11 cellular contexts compared by ENCODE assay signal in genomic region chr16:88763502-88764053, GRCh38. TPM values are rescaled to one million over a fixed set of nuclear protein-coding genes. Genes with fewer than 3 reads are reported as not detected.
DNase-seq lines count a peak whose midpoint lies in the region; FAIRE-seq and TF ChIP-seq lines count a peak whose summit lies in the region.
"Had no signal": no experiment of that assay in that cellular context is flagged by ENCODE, and none has a peak within 500 bp of the region (broad histone marks: within the 10 kb centered on the region; RNA-seq: fewer than 3 reads in every experiment).

No MANE protein-coding gene starts in this region.

- H3K79me2 ChIP-seq in PC-9 (ENCODE audit: low read depth), result peaks cover 87% of the 10 kb centered on the region

- H3K14ac ChIP-seq in neuronal stem cell (ENCODE audit: low read length), result peak overlapping the region; percentile 27

- H3K36me3 ChIP-seq in PC-9 (ENCODE audit: low read depth), result no peaks in the 10 kb centered on the region
- no peaks in the 10 kb centered on the region for H3K36me3 ChIP-seq in iPS-18a (ENCODE audit: control insufficient read depth, low read depth, low read length)
- no peaks in the 10 kb centered on the region for H3K36me3 ChIP-seq in neuronal stem cell (replicated peaks in 1 of 2; ENCODE audit: control insufficient read depth in 2 of 2, insufficient read depth in 2 of 2, low read length in 2 of 2)

- H3K4ac ChIP-seq in neuronal stem cell (ENCODE audit: low read length), result peak overlapping the region; percentile 90

- peak overlapping the region; percentile 99 for H2BK120ac ChIP-seq in neuronal stem cell (ENCODE audit: low read depth, low read length)

- in situ Hi-C loops in Caki2 (cut with HindIII; ENCODE audit: low pct_unique_long_range_greater_than_20kb, low sequenced_read_pairs), result no loop called here

- no TSS peak for BruUV-seq in PC-9 (replicated peaks; lab: Mats Ljungman, UMichigan)

- WGBS in neuronal stem cell (ENCODE audit: extremely low coverage in 2 of 2, insufficient read length in 2 of 2, insufficient replicate concordance in 1 of 2), 2 donors, result no CpG with 5 or more reads among the region's 14 CpGs

- H2BK15ac ChIP-seq in neuronal stem cell (ENCODE audit: low read length), result peak overlapping the region; percentile 100

- H3F3A ChIP-seq in PC-9 (ENCODE audit: insufficient read depth, low read depth), result peaks cover 75% of the 10 kb centered on the region

- peak overlapping the region; percentile 83 for H3K4me2 ChIP-seq in PC-9
- peak overlapping the region; percentile 44 for H3K4me2 ChIP-seq in neuronal stem cell (ENCODE audit: insufficient read depth, low read length, poor library complexity, severe bottlenecking)

- H3K18ac ChIP-seq in neuronal stem cell (ENCODE audit: low read length), result peak overlapping the region; percentile 97

- H3K9ac ChIP-seq in iPS-18a (ENCODE audit: low read length) (no peak overlapping the region), neuronal stem cell (ENCODE audit: low read depth, low read length, poor library complexity) (peak overlapping the region; percentile 15)

- H3K9me3 ChIP-seq in PC-9 (ENCODE audit: insufficient read depth, low read depth), result no peaks in the 10 kb centered on the region
- no peaks in the 10 kb centered on the region for H3K9me3 ChIP-seq in iPS-18a (ENCODE audit: control insufficient read depth, low read depth, low read length)
- H3K9me3 ChIP-seq in neuronal stem cell (replicated peaks in 1 of 2; ENCODE audit: control insufficient read depth in 2 of 2, insufficient read depth in 1 of 2, low read depth in 1 of 2, low read length in 2 of 2), result no peaks in the 10 kb centered on the region

- no peaks in the 10 kb centered on the region for H3K79me1 ChIP-seq in neuronal stem cell (ENCODE audit: low read depth, low read length)

- H2BK5ac ChIP-seq in neuronal stem cell (ENCODE audit: low read length), result peak overlapping the region; percentile 93

- H3K27ac ChIP-seq in PC-9, result peak overlapping the region; percentile 63
- peak overlapping the region; percentile 27 for H3K27ac ChIP-seq in iPS-18a (ENCODE audit: low read length)
- H3K27ac ChIP-seq in neuronal stem cell (replicated peaks; ENCODE audit: low read length), result peak overlapping the region; percentile 7

- H3K23ac ChIP-seq in neuronal stem cell (ENCODE audit: low read depth, low read length, poor library complexity), result peak overlapping the region; percentile 67

- peaks cover 32% of the 10 kb centered on the region for H4K20me1 ChIP-seq in PC-9 (ENCODE audit: insufficient read depth)

- H4K8ac ChIP-seq in neuronal stem cell (ENCODE audit: low read depth, low read length), result peak overlapping the region; percentile 24

- H2AK5ac ChIP-seq in neuronal stem cell (ENCODE audit: low read depth, low read length), result peak overlapping the region; percentile 99

- H3K4me1 ChIP-seq in PC-9 (replicated peaks; ENCODE audit: insufficient read depth) (peaks cover 98% of the 10 kb centered on the region), iPS-18a (ENCODE audit: control insufficient read depth, low read depth, low read length) (peaks cover 22% of the 10 kb centered on the region), neuronal stem cell (ENCODE audit: control insufficient read depth in 2 of 2, insufficient read depth in 1 of 2, low read depth in 1 of 2, low read length in 2 of 2) (peaks cover 18 to 46% of the 10 kb centered on the region in 2 donors)

- TF ChIP-seq CTCF in PC-9 (conservative IDR thresholded peaks at IDR 0.05), result no peak; the same call in 1 of the 2 replicates

- CTCF ChIA-PET in PC-9 (lab: Charles Lee), result interaction anchor here (0.9 to 2.2 kb wide), 3 partner anchors 17 to 26 kb away, joined by 8 to 16 read pairs (median 8); no protein-coding TSS in a partner anchor

- H3K27me3 ChIP-seq in PC-9 (ENCODE audit: insufficient read depth, low read depth) (no peaks in the 10 kb centered on the region), iPS-18a (ENCODE audit: control insufficient read depth, insufficient read depth, low read length) (no peaks in the 10 kb centered on the region), neuronal stem cell (ENCODE audit: control insufficient read depth in 3 of 3, insufficient read depth in 3 of 3, low read depth in 1 of 3, low read length in 3 of 3) (no peaks in the 10 kb centered on the region)

- H4K91ac ChIP-seq in neuronal stem cell (ENCODE audit: low read depth, low read length, poor library complexity), result no peak overlapping the region

- H3K4me3 ChIP-seq in PC-9 (peak overlapping the region; percentile 49; the same call in 1 of the 2 replicates), iPS-18a (ENCODE audit: low read length) (no peak overlapping the region), neuronal stem cell (ENCODE audit: low read length in 2 of 2) (no peak overlapping the region)

- intact Hi-C loops in PC-9 (cut with micrococcal nuclease; ENCODE audit: unreplicated experiment), result loop anchor here (1.0 to 5.0 kb wide), 4 partner anchors 19 to 896 kb away; partner anchors contain the start of genes CDT1 and SLC7A5

- H2AFZ ChIP-seq in PC-9 (no peak overlapping the region), neuronal stem cell (ENCODE audit: low read length) (no peak overlapping the region)

- DNase-seq in Caki2 (ENCODE audit: low read depth), result peak; percentile 74
- DNase-seq in PC-9, result peak; percentile 95 to 96
- peak; percentile 80 for DNase-seq in neuronal stem cell (ENCODE audit: low spot score)
- DNase-seq in stimulated activated CD4-positive, alpha-beta T cell treated with anti-CD3 and anti-CD28 coated beads, Interleukin-15, amount 100 ng/mL, for 24 hours, result no peak
- no peak for DNase-seq in urothelium cell line (ENCODE audit: low spot score)
- no peak for DNase-seq in NCI-H510A treated with DMSO at 0.1 percent for 48 hours (lab: John Stamatoyannopoulos, UW)
- DNase-seq in stimulated activated CD4-positive, alpha-beta T cell treated with anti-CD3 and anti-CD28 coated beads, Interleukin-4, amount 100 ng/mL, for 4 hours, result no peak
- DNase-seq: cortex of kidney, NCI-H187 treated with DMSO at 0.1 percent for 48 hours, PC-3 had no signal

- no peaks in the 10 kb centered on the region for H3K9me2 ChIP-seq in PC-9 (ENCODE audit: insufficient read depth)

- POLR2A ChIA-PET in PC-9 (lab: Charles Lee; ENCODE audit: unreplicated experiment), result interaction anchor here (0.5 to 1.2 kb wide), 3 partner anchors 8 to 17 kb away, joined by 4 to 37 read pairs (median 6); no protein-coding TSS in a partner anchor

- H2BK12ac ChIP-seq in neuronal stem cell (ENCODE audit: low read length), result peak overlapping the region; percentile 95

- FAIRE-seq in urothelium cell line (lab: Jason Lieb, UNC), result no peak

RNA-seq across cellular contexts. Expression of gene PIEZO1, which starts 21.4 kb away (rescaled TPM):
- total RNA-seq in Caki2 (2014; rRNA removed; shearing (Covaris generic); ENCODE audit: low replicate concordance), result 81.1 and 82.0 TPM in 2 replicates
- total RNA-seq in PC-9 (2021), result 391 and 426 TPM in 2 replicates
- 8.0 TPM for polyA plus RNA-seq in neuronal stem cell (2013, experiment 1 of 2)
- 9.2 TPM for polyA plus RNA-seq in neuronal stem cell (2013, experiment 2 of 2)

RNA-seq across cellular contexts. Expression of gene CDT1, which starts 40.0 kb away (rescaled TPM):
- 23.1 and 24.6 TPM in 2 replicates for total RNA-seq in Caki2 (2014; rRNA removed; shearing (Covaris generic); ENCODE audit: low replicate concordance)
- 73.2 and 95.4 TPM in 2 replicates for total RNA-seq in PC-9 (2021)
- 40.6 TPM for polyA plus RNA-seq in neuronal stem cell (2013, experiment 1 of 2)
- 40.0 TPM for polyA plus RNA-seq in neuronal stem cell (2013, experiment 2 of 2)

RNA-seq across cellular contexts. Expression of gene APRT, which starts 48.1 kb away (rescaled TPM):
- total RNA-seq in Caki2 (2014; rRNA removed; shearing (Covaris generic); ENCODE audit: low replicate concordance), result 262 and 321 TPM in 2 replicates
- total RNA-seq in PC-9 (2021), result 213 and 226 TPM in 2 replicates
- polyA plus RNA-seq in neuronal stem cell (2013, experiment 1 of 2), result 146 TPM
- polyA plus RNA-seq in neuronal stem cell (2013, experiment 2 of 2), result 150 TPM

RNA-seq across cellular contexts. Expression of gene CTU2, which starts 57.3 kb away (rescaled TPM):
- 26.9 and 36.2 TPM in 2 replicates for total RNA-seq in Caki2 (2014; rRNA removed; shearing (Covaris generic); ENCODE audit: low replicate concordance)
- total RNA-seq in PC-9 (2021), result 20.0 and 38.0 TPM in 2 replicates
- polyA plus RNA-seq in neuronal stem cell (2013, experiment 1 of 2), result 25.8 TPM
- polyA plus RNA-seq in neuronal stem cell (2013, experiment 2 of 2), result 28.0 TPM

RNA-seq across cellular contexts. Expression of gene RNF166, which starts 57.4 kb away (rescaled TPM):
- 24.4 and 27.5 TPM in 2 replicates for total RNA-seq in Caki2 (2014; rRNA removed; shearing (Covaris generic); ENCODE audit: low replicate concordance)
- 25.6 and 29.4 TPM in 2 replicates for total RNA-seq in PC-9 (2021)
- polyA plus RNA-seq in neuronal stem cell (2013, experiment 1 of 2), result 20.4 TPM
- 19.1 TPM for polyA plus RNA-seq in neuronal stem cell (2013, experiment 2 of 2)

Comparison
In these comparisons a context has a peak if more than half of its experiments do, and no peak if none do; other contexts are left out.
1. DNase-seq: peak in Caki2 (single experiment), PC-9 (2 of 2) and neuronal stem cell (single experiment); none in stimulated activated CD4-positive, alpha-beta T cell treated with anti-CD3 and anti-CD28 coated beads, Interleukin-15, amount 100 ng/mL, for 24 hours (single experiment), urothelium cell line (single experiment), NCI-H510A treated with DMSO at 0.1 percent for 48 hours (single experiment) and stimulated activated CD4-positive, alpha-beta T cell treated with anti-CD3 and anti-CD28 coated beads, Interleukin-4, amount 100 ng/mL, for 4 hours (0 of 2).
2. H3K27ac ChIP-seq: peak in every context shown above with its lines; median percentile 63 in PC-9; 27 in iPS-18a; 7 in neuronal stem cell.